Comparison of ENCODE assay signal across 8 cellular contexts in genomic region chr13:100673376-100673830, GRCh38. TPM values are rescaled to one million over a fixed set of nuclear protein-coding genes. Genes with fewer than 3 reads are reported as not detected.
DNase-seq lines count a peak whose midpoint lies in the region; ATAC-seq and TF ChIP-seq lines count a peak whose summit lies in the region.

No MANE protein-coding gene starts in this region.

- no peak for TF ChIP-seq EP300 in gastroesophageal sphincter (IDR thresholded peaks at IDR 0.05)

- 0 to 56% methylated on average over 2 to 8 of the region's 13 CpGs for WGBS in gastroesophageal sphincter (ENCODE audit: low coverage in 1 of 2), 2 donors

- H3K36me3 Mint-ChIP-seq in T-helper 2 cell treated with Interferon-gamma antibody and Interleukin-4, amounts not matched to agents 5 μg/mL and 100 μg/mL, for 36 hours (ENCODE audit: low read depth), result peaks cover 7% of the 10 kb centered on the region
- peaks cover 9% of the 10 kb centered on the region for H3K36me3 Mint-ChIP-seq in T-helper 17 cell (ENCODE audit: low read depth)

- peaks cover 31% of the 10 kb centered on the region for H3K4me1 Mint-ChIP-seq in T-helper 2 cell treated with Interferon-gamma antibody and Interleukin-4, amounts not matched to agents 5 μg/mL and 100 μg/mL, for 36 hours (ENCODE audit: low read depth)
- H3K4me1 Mint-ChIP-seq in T-helper 17 cell, result peaks cover 32% of the 10 kb centered on the region

- peak overlapping the region; percentile 94 for H3K27ac Mint-ChIP-seq in T-helper 2 cell treated with Interferon-gamma antibody and Interleukin-4, amounts not matched to agents 5 μg/mL and 100 μg/mL, for 36 hours
- peak overlapping the region; percentile 92 for H3K27ac Mint-ChIP-seq in T-helper 17 cell

- peak overlapping the region; percentile 37 to 83 for H3K4me3 ChIP-seq in gastroesophageal sphincter

- peak overlapping the region; percentile 0 to 94 (median 90) for H3K27ac ChIP-seq in gastroesophageal sphincter

- peaks cover 0 to 23% (median 0%) of the 10 kb centered on the region in 3 donors for H3K4me1 ChIP-seq in gastroesophageal sphincter

- H3K36me3 ChIP-seq in gastroesophageal sphincter, result peaks cover 0 to 12% of the 10 kb centered on the region in 2 donors

- peaks cover 14% of the 10 kb centered on the region for H3K27me3 Mint-ChIP-seq in T-helper 2 cell treated with Interferon-gamma antibody and Interleukin-4, amounts not matched to agents 5 μg/mL and 100 μg/mL, for 36 hours (ENCODE audit: low read depth)
- no peaks in the 10 kb centered on the region for H3K27me3 Mint-ChIP-seq in T-helper 17 cell

- no peaks in the 10 kb centered on the region for H3K27me3 ChIP-seq in gastroesophageal sphincter

- no peaks in the 10 kb centered on the region for H3K9me3 Mint-ChIP-seq in T-helper 2 cell treated with Interferon-gamma antibody and Interleukin-4, amounts not matched to agents 5 μg/mL and 100 μg/mL, for 36 hours

- H3K9me3 ChIP-seq in T-helper 17 cell (ENCODE audit: control insufficient read depth, low read length, poor library complexity, severe bottlenecking) (no peaks in the 10 kb centered on the region), gastroesophageal sphincter (no peaks in the 10 kb centered on the region)

- TF ChIP-seq POLR2A in gastroesophageal sphincter (IDR thresholded peaks at IDR 0.05), result no peak

- no peak for DNase-seq in T-helper 2 cell treated with Interferon-gamma antibody and Interleukin-4, amounts not matched to agents 5 μg/mL and 100 μg/mL, for 36 hours (ENCODE audit: low spot score)
- DNase-seq in T-helper 2 cell (no peak), T-helper 17 cell (no peak), retina (peak; percentile 81), glomerular visceral epithelial cell (ENCODE audit: extremely low spot score) (no peak), GM19238 (ENCODE audit: insufficient read length, low spot score) (no peak), MV-4-11 (lab: John Stamatoyannopoulos, UW) (no peak)

- ATAC-seq in T-helper 17 cell, result no peak
- ATAC-seq in gastroesophageal sphincter, result no peak

- H3K4me3 Mint-ChIP-seq in T-helper 2 cell treated with Interferon-gamma antibody and Interleukin-4, amounts not matched to agents 5 μg/mL and 100 μg/mL, for 36 hours, result peak overlapping the region; percentile 89
- H3K4me3 Mint-ChIP-seq in T-helper 17 cell, result peak overlapping the region; percentile 97

- no peak for TF ChIP-seq CTCF in gastroesophageal sphincter (IDR thresholded peaks at IDR 0.05)

RNA-seq across cellular contexts. Expression of gene TMTC4, which starts 1.2 kb away (rescaled TPM):
- total RNA-seq in T-helper 17 cell (10 to 100 TPM; 13.7 to 14.4 TPM), gastroesophageal sphincter (10 to 100 TPM in 2 of 4 donors, 1 to 10 TPM in 2; 7.0 to 15.3 (median 10.0) TPM)
